18 cellular contexts compared by ENCODE assay signal in the genomic region with DNA sequence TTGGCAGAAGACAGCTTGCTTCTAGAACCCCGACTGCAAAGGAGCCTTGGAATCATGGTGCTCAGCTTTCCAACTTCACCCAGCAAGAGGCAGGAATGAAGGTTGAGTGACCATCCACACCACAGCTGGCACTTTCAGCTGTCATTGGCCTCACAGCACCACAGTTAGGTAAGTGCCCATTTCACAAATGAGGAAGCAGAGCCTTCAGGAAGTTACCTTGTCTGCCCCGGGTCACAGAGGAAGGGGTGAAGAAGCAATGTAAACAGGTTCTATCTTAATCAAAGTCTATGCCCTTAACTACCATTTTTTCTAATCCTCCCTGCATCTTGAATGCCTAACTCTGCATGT.
A peak's percentile ranks its signal among the peaks of the same experiment; 100 is the strongest.
DNase-seq lines count a peak whose midpoint lies in the region; ATAC-seq and TF ChIP-seq lines count a peak whose summit lies in the region.
"Had no signal": no experiment of that assay in that cellular context is flagged by ENCODE, and none has a peak within 500 bp of the region (broad histone marks: within the 10 kb centered on the region; RNA-seq: fewer than 3 reads in every experiment).

No MANE protein-coding gene starts in this region.

- no peak overlapping the region for H3K27ac Mint-ChIP-seq in memory B cell
- no peak overlapping the region for H3K27ac Mint-ChIP-seq in activated CD4-positive, alpha-beta T cell treated with anti-CD3 and anti-CD28 coated beads, Interleukin-2, amount 10 ng/mL, durations not matched to agents 7 days and 5 days
- H3K27ac Mint-ChIP-seq: activated naive CD4-positive, alpha-beta T cell treated with anti-CD3 and anti-CD28 coated beads for 36 hours had no signal

- POLR2A ChIA-PET in activated CD4-positive, alpha-beta T cell treated with anti-CD3 and anti-CD28 coated beads, Interleukin-2, amount 10 ng/mL, durations not matched to agents 7 days and 5 days (lab: Charles Lee) = no interaction called here

- H3K27me3 Mint-ChIP-seq in memory B cell = peaks cover 5% of the 10 kb centered on the region
- H3K27me3 Mint-ChIP-seq in activated CD4-positive, alpha-beta T cell treated with anti-CD3 and anti-CD28 coated beads, Interleukin-2, amount 10 ng/mL, durations not matched to agents 7 days and 5 days = peaks cover 4% of the 10 kb centered on the region

- no peaks in the 10 kb centered on the region for H3K9me3 Mint-ChIP-seq in memory B cell
- H3K9me3 Mint-ChIP-seq in activated CD4-positive, alpha-beta T cell treated with anti-CD3 and anti-CD28 coated beads, Interleukin-2, amount 10 ng/mL, durations not matched to agents 7 days and 5 days = no peaks in the 10 kb centered on the region
- H3K9me3 Mint-ChIP-seq: activated naive CD4-positive, alpha-beta T cell treated with anti-CD3 and anti-CD28 coated beads for 36 hours had no signal

- no peak for TF ChIP-seq CTCF in GM12865 (IDR thresholded peaks at IDR 0.05; ENCODE audit: insufficient read depth, low read depth, low read length, missing control alignments)

- peaks cover 10% of the 10 kb centered on the region for H3K4me1 Mint-ChIP-seq in memory B cell
- peaks cover 6% of the 10 kb centered on the region for H3K4me1 Mint-ChIP-seq in activated CD4-positive, alpha-beta T cell treated with anti-CD3 and anti-CD28 coated beads, Interleukin-2, amount 10 ng/mL, durations not matched to agents 7 days and 5 days

- DNase-seq in AML-193 (lab: John Stamatoyannopoulos, UW) (peak; percentile 42 to 56), GM12865 (ENCODE audit: low read depth) (peak; percentile 10), SKM-1 (lab: John Stamatoyannopoulos, UW; ENCODE audit: unreplicated experiment) (peak; percentile 74), memory B cell (ENCODE audit: low spot score in 2 of 2) (no peak), AG08395 (ENCODE audit: low spot score) (no peak), activated T-cell treated with anti-CD3 and anti-CD28 coated beads for 4 hours (no peak)
- no peak for DNase-seq in activated CD4-positive, alpha-beta T cell treated with anti-CD3 and anti-CD28 coated beads, Interleukin-2, amount 10 ng/mL, durations not matched to agents 7 days and 5 days
- DNase-seq: activated CD8-positive, alpha-beta memory T cell treated with anti-CD3 and anti-CD28 coated beads, Interleukin-2, amount 50 U/mL, for 48 hours; activated naive CD4-positive, alpha-beta T cell treated with anti-CD3 and anti-CD28 coated beads for 36 hours; body of pancreas; DMS 273 treated with DMSO at 0.1 percent for 48 hours; effector CD4-positive, alpha-beta T cell; right lobe of liver; stimulated activated CD4-positive, alpha-beta T cell treated with anti-CD3 and anti-CD28 coated beads, Interleukin-4, amount 100 ng/mL, for 4 hours; uterus had no signal

- H3K4me3 Mint-ChIP-seq in memory B cell = no peak overlapping the region
- H3K4me3 Mint-ChIP-seq in activated CD4-positive, alpha-beta T cell treated with anti-CD3 and anti-CD28 coated beads, Interleukin-2, amount 10 ng/mL, durations not matched to agents 7 days and 5 days = no peak overlapping the region
- H3K4me3 Mint-ChIP-seq: activated naive CD4-positive, alpha-beta T cell treated with anti-CD3 and anti-CD28 coated beads for 36 hours had no signal

- no peak overlapping the region for H3K4me3 ChIP-seq in GM12865 (ENCODE audit: low read depth, low read length)
- H3K4me3 ChIP-seq: body of pancreas, GM23248, right lobe of liver, uterus had no signal

- no peaks in the 10 kb centered on the region for H3K36me3 Mint-ChIP-seq in memory B cell
- H3K36me3 Mint-ChIP-seq in activated CD4-positive, alpha-beta T cell treated with anti-CD3 and anti-CD28 coated beads, Interleukin-2, amount 10 ng/mL, durations not matched to agents 7 days and 5 days (ENCODE audit: low read depth) = no peaks in the 10 kb centered on the region

- CTCF ChIA-PET in activated CD4-positive, alpha-beta T cell treated with anti-CD3 and anti-CD28 coated beads, Interleukin-2, amount 10 ng/mL, durations not matched to agents 7 days and 5 days (lab: Charles Lee) = no interaction called here

- ATAC-seq in memory B cell (ENCODE audit: low read depth) = peak; percentile 46
- ATAC-seq in HG02840 (IDR thresholded peaks at IDR 0.05; ENCODE audit: low FRiP score, unreplicated experiment) = no peak
- ATAC-seq: body of pancreas, HepG2 had no signal

Comparison
In these comparisons a context has a peak if more than half of its experiments do, and no peak if none do; other contexts are left out.
1. DNase-seq: peak in AML-193 (2 of 2), GM12865 (single experiment) and SKM-1 (single experiment); none in memory B cell (0 of 2), activated CD4-positive, alpha-beta T cell treated with anti-CD3 and anti-CD28 coated beads, Interleukin-2, amount 10 ng/mL, durations not matched to agents 7 days and 5 days (single experiment), AG08395 (single experiment) and activated T-cell treated with anti-CD3 and anti-CD28 coated beads for 4 hours (single experiment).